ENCODE assay signal across 16 cellular contexts in the genomic region with DNA sequence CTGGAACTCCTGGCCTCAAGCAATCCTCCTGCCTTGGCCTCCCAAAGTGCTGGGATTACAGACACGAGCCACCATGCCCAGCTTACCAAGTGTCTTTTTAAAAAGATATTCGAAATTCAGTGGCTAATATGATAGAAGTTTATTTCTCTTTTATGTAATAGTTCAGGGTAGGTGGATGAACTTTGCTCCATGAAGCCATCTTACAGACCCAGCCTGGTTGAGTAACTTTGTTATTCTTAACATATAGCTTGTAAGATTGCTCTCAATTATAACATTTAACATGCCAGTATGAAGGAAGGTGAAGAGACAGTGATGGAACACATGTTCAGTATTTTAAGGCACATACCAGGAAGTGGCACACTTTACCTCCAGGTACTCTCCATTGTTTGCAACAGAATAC. TPM values are rescaled to one million over a fixed set of nuclear protein-coding genes. Genes with fewer than 3 reads are reported as not detected.
DNase-seq lines count a peak whose midpoint lies in the region; ATAC-seq, FAIRE-seq and TF ChIP-seq lines count a peak whose summit lies in the region.
"Had no signal": no experiment of that assay in that cellular context is flagged by ENCODE, and none has a peak within 500 bp of the region (broad histone marks: within the 10 kb centered on the region; RNA-seq: fewer than 3 reads in every experiment).

No MANE protein-coding gene starts in this region.

- FAIRE-seq in H54 (lab: Jason Lieb, UNC): peak; percentile 64
- FAIRE-seq: H1 had no signal

- no peak overlapping the region for H3K4me3 Mint-ChIP-seq in progenitor cell of endocrine pancreas (ENCODE audit: low read depth)
- H3K4me3 Mint-ChIP-seq: CD4-positive, alpha-beta memory T cell; IgD-negative memory B cell had no signal

- no peak for TF ChIP-seq POLR2A in H54 (IDR thresholded peaks at IDR 0.05; ENCODE audit: low read depth, low read length)

- peaks cover 2% of the 10 kb centered on the region for H3K9me3 Mint-ChIP-seq in progenitor cell of endocrine pancreas (ENCODE audit: low read depth)

- no peak for DNase-seq in H54 (ENCODE audit: insufficient read length, low spot score)
- DNase-seq in left colon: no peak
- no peak for DNase-seq in progenitor cell of endocrine pancreas (ENCODE audit: low spot score, unreplicated experiment)
- DNase-seq in posterior vena cava (ENCODE audit: low spot score): no peak
- DNase-seq in SW 1271 (lab: John Stamatoyannopoulos, UW): no peak
- no peak for DNase-seq in stimulated activated CD4-positive, alpha-beta T cell treated with anti-CD3 and anti-CD28 coated beads, Interleukin-15, amount 100 ng/mL, for 24 hours
- DNase-seq in NCI-H1436 treated with DMSO at 0.1 percent for 48 hours (lab: John Stamatoyannopoulos, UW): no peak
- DNase-seq: BE2C; CD4-positive, alpha-beta memory T cell; GF-D8; HCEC 1CT had no signal

- peak overlapping the region; percentile 52 for H3K27ac ChIP-seq in VCaP
- H3K27ac ChIP-seq: C4-2B had no signal

- ATAC-seq in left colon: peak; percentile 75

- no peaks in the 10 kb centered on the region for H3K27me3 Mint-ChIP-seq in progenitor cell of endocrine pancreas

- H3K4me1 Mint-ChIP-seq in progenitor cell of endocrine pancreas (ENCODE audit: low read depth): peaks cover 3% of the 10 kb centered on the region
- H3K4me1 Mint-ChIP-seq: CD4-positive, alpha-beta memory T cell had no signal

- intact Hi-C loops in left colon (cut with DNase I, micrococcal nuclease): no loop called here
- intact Hi-C loops in posterior vena cava (cut with DNase I): no loop called here

- peak overlapping the region; percentile 87 for H3K27ac Mint-ChIP-seq in progenitor cell of endocrine pancreas
- H3K27ac Mint-ChIP-seq: CD4-positive, alpha-beta memory T cell; IgD-negative memory B cell had no signal

- no peak for TF ChIP-seq CTCF in VCaP (conservative IDR thresholded peaks at IDR 0.05)
- no peak for TF ChIP-seq CTCF in progenitor cell of endocrine pancreas (IDR thresholded peaks at IDR 0.05; ENCODE audit: unreplicated experiment)

- no peaks in the 10 kb centered on the region for H3K36me3 Mint-ChIP-seq in progenitor cell of endocrine pancreas (ENCODE audit: insufficient read depth)
- H3K36me3 Mint-ChIP-seq: CD4-positive, alpha-beta memory T cell had no signal

RNA-seq across cellular contexts. Expression of gene ZIC2, which starts 42.4 kb away (rescaled TPM):
- under 1 TPM; 0.08 to 0.27 TPM for total RNA-seq in left colon
- 0.13 TPM in 1 of 2 replicates, not detected in the other for total RNA-seq in progenitor cell of endocrine pancreas
- under 1 TPM in 1 of 2 donors, not detected in 1; 0.10 TPM for total RNA-seq in posterior vena cava
- total RNA-seq: CD4-positive, alpha-beta memory T cell had no signal

RNA-seq across cellular contexts. Expression of gene ZIC5, which starts 52.5 kb away (rescaled TPM):
- not detected for total RNA-seq in left colon
- not detected in 2 replicates for total RNA-seq in progenitor cell of endocrine pancreas
- not detected for total RNA-seq in posterior vena cava
- total RNA-seq: CD4-positive, alpha-beta memory T cell; HT-29 had no signal
